Comparison of ENCODE assay signal across 24 cellular contexts in the genomic region with DNA sequence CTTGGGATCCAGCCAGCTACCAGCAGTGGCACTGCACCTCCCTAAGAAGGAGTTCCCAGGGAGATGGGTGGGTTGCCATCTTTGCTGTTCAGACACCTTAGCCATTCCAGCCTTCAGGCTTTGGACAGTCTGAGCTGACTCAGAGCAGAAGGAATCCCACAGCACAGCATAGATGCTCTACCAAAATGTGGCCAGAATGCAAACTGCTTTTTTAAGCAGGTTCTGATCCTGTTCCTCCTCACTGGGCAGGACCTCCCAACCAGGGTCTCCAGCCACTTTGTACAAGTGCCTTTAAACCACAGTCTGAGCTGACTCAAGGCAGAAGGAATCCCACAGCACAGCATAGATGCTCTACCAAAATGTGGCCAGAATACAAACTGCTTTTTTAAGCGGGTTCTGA.
"Had no signal": no experiment of that assay in that cellular context is flagged by ENCODE, and none has a peak within 500 bp of the region (broad histone marks: within the 10 kb centered on the region; RNA-seq: fewer than 3 reads in every experiment).

No MANE protein-coding gene starts in this region.

- ATAC-seq: gastrocnemius medialis; heart right ventricle; left colon; natural killer cell treated with Interleukin-12 subunit alpha and Interleukin-12 subunit beta and Interleukin-15 and Interleukin-18, amount 100 ng/mL, for 72 hours; pancreas; right lobe of liver had no signal

- H3K4me2 ChIP-seq: smooth muscle cell had no signal

- H3K9me3 ChIP-seq: gastrocnemius medialis, neutrophil, pancreas, thyroid gland had no signal

- DNase-seq: dorsolateral prefrontal cortex; effector CD4-positive, alpha-beta T cell; gastrocnemius medialis; glutamatergic neuron; heart right ventricle; hippocampal formation; left colon; left ventricle myocardium inferior; lower lobe of right lung; naive B cell; pancreas; right lobe of liver; stimulated activated CD4-positive, alpha-beta T cell treated with anti-CD3 and anti-CD28 coated beads, Interleukin-12 subunit alpha, Interleukin-12 subunit beta, amount 100 ng/mL, for 4 hours; stimulated activated CD4-positive, alpha-beta T cell treated with anti-CD3 and anti-CD28 coated beads, Interleukin-1b, Interleukin-23, amount 100 ng/mL, for 48 hours; stimulated activated CD4-positive, alpha-beta T cell treated with anti-CD3 and anti-CD28 coated beads, Interleukin-4, amount 100 ng/mL, for 1 hour; stimulated activated CD8-positive, alpha-beta memory T cell treated with anti-CD3 and anti-CD28 coated beads, Interleukin-4, amount 100 ng/mL, for 48 hours; stimulated activated naive CD4-positive, alpha-beta T cell; stomach; thyroid gland; trophoblast cell had no signal

- H3K4me1 ChIP-seq: gastrocnemius medialis, heart right ventricle, left ventricle myocardium inferior, lower lobe of right lung, right lobe of liver, stomach, thyroid gland, vagina had no signal

- H3K27me3 ChIP-seq: dorsolateral prefrontal cortex, gastrocnemius medialis, heart right ventricle, neutrophil, pancreas, right lobe of liver, stomach, thyroid gland, vagina had no signal

- H3K4me3 ChIP-seq: dorsolateral prefrontal cortex, gastrocnemius medialis, heart right ventricle, left ventricle myocardium inferior, lower lobe of right lung, pancreas, right lobe of liver, smooth muscle cell, stomach, thyroid gland, vagina had no signal

- H3K36me3 ChIP-seq: neutrophil, pancreas, thyroid gland had no signal

- H3K27ac ChIP-seq: dorsolateral prefrontal cortex, gastrocnemius medialis, heart right ventricle, left ventricle myocardium inferior, lower lobe of right lung, neutrophil, pancreas, right lobe of liver, stomach, thyroid gland, vagina had no signal
